22 cellular contexts compared by ENCODE assay signal in genomic region chr2:221343524-221343923, GRCh38.
A peak's percentile ranks its signal among the peaks of the same experiment; 100 is the strongest.
DNase-seq lines count a peak whose midpoint lies in the region; ATAC-seq, FAIRE-seq and TF ChIP-seq lines count a peak whose summit lies in the region.
"Had no signal": no experiment of that assay in that cellular context is flagged by ENCODE, and none has a peak within 500 bp of the region (broad histone marks: within the 10 kb centered on the region; RNA-seq: fewer than 3 reads in every experiment).

No MANE protein-coding gene starts in this region.

- intact Hi-C loops in endothelial cell of umbilical vein (cut with micrococcal nuclease), result no loop called here

- no peaks in the 10 kb centered on the region for H3K27me3 ChIP-seq in endothelial cell of umbilical vein (ENCODE audit: control insufficient read depth in 2 of 2, insufficient read depth in 2 of 2, low read length in 2 of 2)
- H3K27me3 ChIP-seq: BE2C had no signal

- no peaks in the 10 kb centered on the region for H4K20me1 ChIP-seq in endothelial cell of umbilical vein (replicated peaks; ENCODE audit: control insufficient read depth, extremely low read depth, insufficient read depth, low read length)

- no peak overlapping the region for H3K4me3 ChIP-seq in endothelial cell of umbilical vein (replicated peaks in 1 of 3; ENCODE audit: insufficient read depth in 1 of 3, low read depth in 1 of 3, low read length in 3 of 3)

- no peaks in the 10 kb centered on the region for H3K9me1 ChIP-seq in endothelial cell of umbilical vein (replicated peaks; ENCODE audit: control insufficient read depth, extremely low read depth, insufficient read depth, low read length)

- H3K9ac ChIP-seq in endothelial cell of umbilical vein (replicated peaks; ENCODE audit: extremely low read depth, insufficient read depth, low read length), result no peak overlapping the region
- H3K9ac ChIP-seq: KMS-11, SK-N-SH had no signal

- H2AFZ ChIP-seq in endothelial cell of umbilical vein (ENCODE audit: low read depth, low read length), result no peak overlapping the region

- TF ChIP-seq CTCF in endothelial cell of umbilical vein (IDR thresholded peaks at IDR 0.05; ENCODE audit: extremely low read depth in 1 of 2, insufficient read depth in 1 of 2, low read depth in 1 of 2, low read length in 2 of 2), result no peak

- peak; percentile 8 for FAIRE-seq in endothelial cell of umbilical vein (lab: Jason Lieb, UNC)
- FAIRE-seq: D721Med, H1 had no signal

- CTCF ChIA-PET in endothelial cell of umbilical vein (lab: Charles Lee), result no interaction called here

- no TSS peak for BruUV-seq in endothelial cell of umbilical vein (replicated peaks; lab: Mats Ljungman, UMichigan)

- H3K79me2 ChIP-seq in endothelial cell of umbilical vein (ENCODE audit: control insufficient read depth, insufficient read depth, low read length), result no peaks in the 10 kb centered on the region

- peak; percentile 61 for ATAC-seq in GM18498 (IDR thresholded peaks at IDR 0.05; ENCODE audit: unreplicated experiment)
- peak; percentile 78 for ATAC-seq in GM19351 (IDR thresholded peaks at IDR 0.05; ENCODE audit: unreplicated experiment)
- peak; percentile 65 for ATAC-seq in HG02852 (IDR thresholded peaks at IDR 0.05; ENCODE audit: unreplicated experiment)
- no peak for ATAC-seq in stimulated activated naive CD8-positive, alpha-beta T cell treated with anti-CD3 and anti-CD28 coated beads, Interleukin-15, Interleukin-2, amounts not matched to agents 100 U/mL and 50 U/mL, for 24 hours
- ATAC-seq: Panc1, Right ventricle myocardium inferior had no signal

- no peak for DNase-seq in endothelial cell of umbilical vein (ENCODE audit: low read depth, low spot score)
- DNase-seq in HCEC 1CT, result no peak
- DNase-seq in SKM-1 treated with dmso at 0.1 percent for 144 hours (lab: John Stamatoyannopoulos, UW; ENCODE audit: unreplicated experiment), result no peak
- no peak for DNase-seq in midbrain (lab: John Stamatoyannopoulos, UW)
- DNase-seq in stimulated activated naive CD8-positive, alpha-beta T cell treated with anti-CD3 and anti-CD28 coated beads, Interleukin-15, Interleukin-2, amounts not matched to agents 100 U/mL and 50 U/mL, for 24 hours, result no peak
- DNase-seq: BE2C; CD4-positive, alpha-beta memory T cell; GF-D8; NCI-H1105; NCI-H187 treated with DMSO at 0.1 percent for 48 hours; NCI-H2171; NCI-H446 treated with DMSO at 0.1 percent for 48 hours; NCI-H748 treated with DMSO at 0.1 percent for 48 hours; SK-N-SH had no signal

- dilution Hi-C loops in endothelial cell of umbilical vein (cut with MboI; ENCODE audit: extremely low pct_ligation_motif_present, low sequenced_read_pairs), result no loop called here

- POLR2A ChIA-PET in endothelial cell of umbilical vein (lab: Charles Lee), result no interaction called here

- no peak overlapping the region for H3K4me2 ChIP-seq in endothelial cell of umbilical vein (ENCODE audit: insufficient read depth, low read length)
- H3K4me2 ChIP-seq: KMS-11, SK-N-SH had no signal

- H3K4me1 ChIP-seq in endothelial cell of umbilical vein (ENCODE audit: control insufficient read depth, extremely low read depth, insufficient read depth, low read length), result peaks cover 2% of the 10 kb centered on the region
- H3K4me1 ChIP-seq: BE2C had no signal

- H3K27ac ChIP-seq in endothelial cell of umbilical vein (ENCODE audit: insufficient read depth, low read depth, low read length), result no peak overlapping the region
- H3K27ac ChIP-seq: KMS-11 had no signal

- no peak for TF ChIP-seq POLR2A in endothelial cell of umbilical vein (IDR thresholded peaks at IDR 0.05; ENCODE audit: low read depth, low read length)

- H3K9me3 ChIP-seq in endothelial cell of umbilical vein (replicated peaks; ENCODE audit: control insufficient read depth, insufficient read depth, low read length), result no peaks in the 10 kb centered on the region
- H3K9me3 ChIP-seq: BE2C, SK-N-SH had no signal

- H3K36me3 ChIP-seq in endothelial cell of umbilical vein (ENCODE audit: control insufficient read depth in 2 of 2, extremely low read depth in 1 of 2, insufficient read depth in 2 of 2, low read length in 2 of 2), result no peaks in the 10 kb centered on the region
- H3K36me3 ChIP-seq: BE2C had no signal

TF ChIP-seq in endothelial cell of umbilical vein, 7 proteins besides CTCF, POLR2A, EP300 and RAD21:
- TF ChIP-seq EZH2 (IDR thresholded peaks at IDR 0.05; ENCODE audit: borderline replicate concordance, low read depth, low read length, severe bottlenecking) (no peak), MYC (IDR thresholded peaks at IDR 0.05; ENCODE audit: low read depth, low read length) (no peak), FOS (IDR thresholded peaks at IDR 0.05; ENCODE audit: borderline replicate concordance, insufficient read depth, low read length) (no peak), GATA2 (IDR thresholded peaks at IDR 0.05; ENCODE audit: insufficient read depth, insufficient read length, low read depth, low read length) (no peak), JUN (IDR thresholded peaks at IDR 0.05; ENCODE audit: borderline replicate concordance, insufficient read depth, insufficient read length, low read depth) (no peak), POLR2AphosphoS5 (IDR thresholded peaks at IDR 0.05; ENCODE audit: insufficient read depth, low read depth, low read length) (no peak), MAX (IDR thresholded peaks at IDR 0.05; ENCODE audit: insufficient read depth, insufficient read length) (no peak)
